Comparison of ENCODE assay signal across 10 cellular contexts in genomic region chr19:39297931-39298634, GRCh38. TPM values are rescaled to one million over a fixed set of nuclear protein-coding genes. Genes with fewer than 3 reads are reported as not detected.
DNase-seq lines count a peak whose midpoint lies in the region; ATAC-seq, FAIRE-seq and TF ChIP-seq lines count a peak whose summit lies in the region.
"Had no signal": no experiment of that assay in that cellular context is flagged by ENCODE, and none has a peak within 500 bp of the region (broad histone marks: within the 10 kb centered on the region; RNA-seq: fewer than 3 reads in every experiment).

No MANE protein-coding gene starts in this region.

- TF ChIP-seq POLR2A in A549 (IDR thresholded peaks at IDR 0.05; ENCODE audit: low read length): no peak

- H3K27ac ChIP-seq in A549 (no peak overlapping the region), lung (ENCODE audit: low read depth in 1 of 2, low read length in 1 of 2) (no peak overlapping the region)

- H3K4me3 Mint-ChIP-seq in WTC11: no peak overlapping the region

- H3K9me3 ChIP-seq in A549: no peaks in the 10 kb centered on the region
- H3K9me3 ChIP-seq in lung (ENCODE audit: control insufficient read depth in 2 of 2, insufficient read depth in 1 of 2, low read length in 1 of 2): peaks cover 0 to 1% of the 10 kb centered on the region in 2 donors

- 73% methylated on average over 17 of the region's 17 CpGs for WGBS in A549 (ENCODE audit: missing lambda C conversion rate)
- 51 to 63% methylated on average over 17 of the region's 17 CpGs for WGBS in lung, 2 donors

- H3K36me3 Mint-ChIP-seq in WTC11: no peaks in the 10 kb centered on the region

- FAIRE-seq in A549 (lab: Jason Lieb, UNC): no peak
- FAIRE-seq in urothelium cell line (lab: Jason Lieb, UNC): no peak
- FAIRE-seq: endothelial cell of umbilical vein had no signal

- no peak for TF ChIP-seq RAD21 in A549 (conservative IDR thresholded peaks at IDR 0.05 in 1 of 2, IDR thresholded peaks at IDR 0.05 in 1 of 2)

- H3K27me3 ChIP-seq in lung (ENCODE audit: control insufficient read depth, insufficient read depth): no peaks in the 10 kb centered on the region

- no peak overlapping the region for H3K27ac Mint-ChIP-seq in WTC11

- H3K4me1 ChIP-seq in A549 (no peaks in the 10 kb centered on the region; the same call in 1 of the 3 replicates), lung (ENCODE audit: control insufficient read depth in 2 of 2, insufficient read depth in 2 of 2, low read length in 2 of 2) (no peaks in the 10 kb centered on the region)

- peaks cover 11% of the 10 kb centered on the region for H3K27me3 Mint-ChIP-seq in WTC11 (ENCODE audit: low read depth)

- H3K9me3 Mint-ChIP-seq in WTC11: no peaks in the 10 kb centered on the region

- POLR2A ChIA-PET in A549 (lab: Yijun Ruan, JAX): no interaction called here
- POLR2A ChIA-PET in WTC11 (lab: Charles Lee): no interaction called here

- TF ChIP-seq CTCF in A549 (IDR thresholded peaks at IDR 0.05) (no peak), WTC11 (IDR thresholded peaks at IDR 0.05) (no peak), lung (IDR thresholded peaks at IDR 0.05; ENCODE audit: control extremely low read depth, extremely low read depth) (no peak)

- H3K36me3 ChIP-seq in lung (ENCODE audit: control insufficient read depth in 2 of 2, insufficient read depth in 2 of 2, low read length in 2 of 2): no peaks in the 10 kb centered on the region

- DNase-seq in A549 (ENCODE audit: low read depth in 1 of 2, low spot score in 1 of 2): no peak
- no peak for DNase-seq in WTC11 (ENCODE audit: low spot score)
- peak; percentile 77 for DNase-seq in activated effector memory CD4-positive, alpha-beta T cell treated with anti-CD3 and anti-CD28 coated beads, Interleukin-2, amount 50 U/mL, for 16 hours
- no peak for DNase-seq in lung (ENCODE audit: low spot score)
- DNase-seq in superior temporal gyrus (ENCODE audit: extremely low spot score): no peak
- no peak for DNase-seq in urothelium cell line (ENCODE audit: low spot score)
- DNase-seq: NCI-H1694 treated with DMSO at 0.1 percent for 48 hours had no signal

- no peak overlapping the region for H3K4me2 ChIP-seq in A549

- CTCF ChIA-PET in A549 (lab: Yijun Ruan, JAX): interaction anchor here (0.6 to 1.2 kb wide), 4 partner anchors 13 to 235 kb away, joined by 3 to 4 read pairs (median 4); partner anchors contain the start of gene EID2B
- CTCF ChIA-PET in WTC11 (lab: Charles Lee): no interaction called here

- peaks cover 2% of the 10 kb centered on the region; the same call in 1 of the 2 replicates for H3K4me1 Mint-ChIP-seq in WTC11

- H3K4me3 ChIP-seq in A549 (no peak overlapping the region), lung (no peak overlapping the region)

- TF ChIP-seq EP300 in A549 (IDR thresholded peaks at IDR 0.05): no peak

- ATAC-seq in A549 (peak; percentile 40 to 48; a peak in 4 of 6 replicates), WTC11 (peak; percentile 61), lung (ENCODE audit: insufficient read depth, low FRiP score) (peak; percentile 41), GM18867 (IDR thresholded peaks at IDR 0.05; ENCODE audit: unreplicated experiment) (no peak), HG02571 (IDR thresholded peaks at IDR 0.05; ENCODE audit: unreplicated experiment) (no peak)

TF ChIP-seq in A549, 52 proteins besides CTCF, POLR2A, EP300 and RAD21 (continues in another document):
- TF ChIP-seq, protein P1, sequence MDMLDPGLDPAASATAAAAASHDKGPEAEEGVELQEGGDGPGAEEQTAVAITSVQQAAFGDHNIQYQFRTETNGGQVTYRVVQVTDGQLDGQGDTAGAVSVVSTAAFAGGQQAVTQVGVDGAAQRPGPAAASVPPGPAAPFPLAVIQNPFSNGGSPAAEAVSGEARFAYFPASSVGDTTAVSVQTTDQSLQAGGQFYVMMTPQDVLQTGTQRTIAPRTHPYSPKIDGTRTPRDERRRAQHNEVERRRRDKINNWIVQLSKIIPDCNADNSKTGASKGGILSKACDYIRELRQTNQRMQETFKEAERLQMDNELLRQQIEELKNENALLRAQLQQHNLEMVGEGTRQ (IDR thresholded peaks at IDR 0.05): no peak
- TF ChIP-seq MAX (IDR thresholded peaks at IDR 0.05) (no peak), EHMT2 (IDR thresholded peaks at IDR 0.05; ENCODE audit: low read depth) (no peak), CBX2 (IDR thresholded peaks at IDR 0.05; ENCODE audit: borderline replicate concordance, low read depth) (no peak), NR3C1 (IDR thresholded peaks at IDR 0.05) (no peak)

TF ChIP-seq in WTC11, 78 proteins besides CTCF, POLR2A, EP300 and RAD21:
- TF ChIP-seq RORB (CRISPR knock-in tag; IDR thresholded peaks at IDR 0.05) (no peak), TEAD1 (CRISPR knock-in tag; IDR thresholded peaks at IDR 0.05) (no peak), GRHL2 (CRISPR knock-in tag; IDR thresholded peaks at IDR 0.05; ENCODE audit: insufficient replicate concordance, severe bottlenecking) (no peak)
- TF ChIP-seq, protein P2, sequence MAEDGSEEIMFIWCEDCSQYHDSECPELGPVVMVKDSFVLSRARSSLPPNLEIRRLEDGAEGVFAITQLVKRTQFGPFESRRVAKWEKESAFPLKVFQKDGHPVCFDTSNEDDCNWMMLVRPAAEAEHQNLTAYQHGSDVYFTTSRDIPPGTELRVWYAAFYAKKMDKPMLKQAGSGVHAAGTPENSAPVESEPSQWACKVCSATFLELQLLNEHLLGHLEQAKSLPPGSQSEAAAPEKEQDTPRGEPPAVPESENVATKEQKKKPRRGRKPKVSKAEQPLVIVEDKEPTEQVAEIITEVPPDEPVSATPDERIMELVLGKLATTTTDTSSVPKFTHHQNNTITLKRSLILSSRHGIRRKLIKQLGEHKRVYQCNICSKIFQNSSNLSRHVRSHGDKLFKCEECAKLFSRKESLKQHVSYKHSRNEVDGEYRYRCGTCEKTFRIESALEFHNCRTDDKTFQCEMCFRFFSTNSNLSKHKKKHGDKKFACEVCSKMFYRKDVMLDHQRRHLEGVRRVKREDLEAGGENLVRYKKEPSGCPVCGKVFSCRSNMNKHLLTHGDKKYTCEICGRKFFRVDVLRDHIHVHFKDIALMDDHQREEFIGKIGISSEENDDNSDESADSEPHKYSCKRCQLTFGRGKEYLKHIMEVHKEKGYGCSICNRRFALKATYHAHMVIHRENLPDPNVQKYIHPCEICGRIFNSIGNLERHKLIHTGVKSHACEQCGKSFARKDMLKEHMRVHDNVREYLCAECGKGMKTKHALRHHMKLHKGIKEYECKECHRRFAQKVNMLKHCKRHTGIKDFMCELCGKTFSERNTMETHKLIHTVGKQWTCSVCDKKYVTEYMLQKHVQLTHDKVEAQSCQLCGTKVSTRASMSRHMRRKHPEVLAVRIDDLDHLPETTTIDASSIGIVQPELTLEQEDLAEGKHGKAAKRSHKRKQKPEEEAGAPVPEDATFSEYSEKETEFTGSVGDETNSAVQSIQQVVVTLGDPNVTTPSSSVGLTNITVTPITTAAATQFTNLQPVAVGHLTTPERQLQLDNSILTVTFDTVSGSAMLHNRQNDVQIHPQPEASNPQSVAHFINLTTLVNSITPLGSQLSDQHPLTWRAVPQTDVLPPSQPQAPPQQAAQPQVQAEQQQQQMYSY (CRISPR knock-in tag; IDR thresholded peaks at IDR 0.05): no peak

RNA-seq across cellular contexts. Expression of gene IFNL1, which starts 1.9 kb away (rescaled TPM):
- polyA plus RNA-seq in A549 (2011; rRNA removed) (not detected in 2 replicates), A549 (2017; fragmentation: RNase III; extraction: RNeasy Plus Mini Kit Qiagen cat#74134 plus additional on column Dnase treatment) (not detected in 3 replicates), lung (under 1 TPM in 1 of 2 donors, not detected in 1; 0.17 TPM)
- not detected in 2 replicates for polyA plus RNA-seq in A549 (2012; cell fraction: cytosol; rRNA removed)
- not detected in 2 replicates for polyA plus RNA-seq in A549 (2012; cell fraction: nucleus; rRNA removed)
- not detected in 2 replicates for polyA minus RNA-seq in A549 (2011; rRNA and poly(A)+ RNA removed)
- total RNA-seq in WTC11 (2021) (not detected in 3 replicates), lung (not detected)
- total RNA-seq: endothelial cell of umbilical vein had no signal
- polyA plus RNA-seq: endothelial cell of umbilical vein had no signal

RNA-seq across cellular contexts. Expression of gene LRFN1, which starts 22.6 kb away (rescaled TPM):
- polyA plus RNA-seq in A549 (2011; rRNA removed) (1.1 and 1.6 TPM in 2 replicates), A549 (2017; fragmentation: RNase III; extraction: RNeasy Plus Mini Kit Qiagen cat#74134 plus additional on column Dnase treatment) (7.9 to 9.1 TPM (median 8.7 TPM) in 3 replicates), lung (1 to 10 TPM; 1.2 to 3.6 TPM)
- polyA plus RNA-seq in A549 (2012; cell fraction: cytosol; rRNA removed): 7.2 and 11.0 TPM in 2 replicates
- 12.3 and 15.7 TPM in 2 replicates for polyA plus RNA-seq in A549 (2012; cell fraction: nucleus; rRNA removed)
- 1.2 and 2.0 TPM in 2 replicates for polyA minus RNA-seq in A549 (2011; rRNA and poly(A)+ RNA removed)
- total RNA-seq in WTC11 (2021) (7.1 to 8.5 TPM (median 8.1 TPM) in 3 replicates), lung (1 to 10 TPM; 1.6 to 2.2 TPM)

RNA-seq across cellular contexts. Expression of gene IFNL2, which starts 29.9 kb away (rescaled TPM):
- not detected in 2 replicates for polyA plus RNA-seq in A549 (2011; rRNA removed)
- 0.12 TPM in 1 of 2 replicates, not detected in the other for polyA plus RNA-seq in A549 (2012; cell fraction: cytosol; rRNA removed)
- polyA plus RNA-seq in A549 (2012; cell fraction: nucleus; rRNA removed): 0.14 TPM in 1 of 2 replicates, not detected in the other
- not detected in 3 replicates for polyA plus RNA-seq in A549 (2017; fragmentation: RNase III; extraction: RNeasy Plus Mini Kit Qiagen cat#74134 plus additional on column Dnase treatment)
- not detected in 2 replicates for polyA minus RNA-seq in A549 (2011; rRNA and poly(A)+ RNA removed)
- not detected in 3 replicates for total RNA-seq in WTC11 (2021)
- not detected for total RNA-seq in lung
- not detected for polyA plus RNA-seq in lung
- total RNA-seq: endothelial cell of umbilical vein had no signal
- polyA plus RNA-seq: endothelial cell of umbilical vein had no signal

RNA-seq across cellular contexts. Expression of gene GMFG, which starts 37.8 kb away (rescaled TPM):
- 0.37 TPM in 1 of 2 replicates, not detected in the other for polyA plus RNA-seq in A549 (2011; rRNA removed)
- polyA plus RNA-seq in A549 (2012; cell fraction: cytosol; rRNA removed): 0.08 and 0.12 TPM in 2 replicates
- not detected in 2 replicates for polyA plus RNA-seq in A549 (2012; cell fraction: nucleus; rRNA removed)
- 0.47 TPM in 1 of 3 replicates, not detected in the others for polyA plus RNA-seq in A549 (2017; fragmentation: RNase III; extraction: RNeasy Plus Mini Kit Qiagen cat#74134 plus additional on column Dnase treatment)
- not detected in 2 replicates for polyA minus RNA-seq in A549 (2011; rRNA and poly(A)+ RNA removed)
- 0.96 to 1.8 TPM (median 1.4 TPM) in 3 replicates for total RNA-seq in WTC11 (2021)
- total RNA-seq in lung: 100 to 1,000 TPM in 1 of 2 donors, 10 to 100 TPM in 1; 38.4 to 110 TPM
- 100 to 1,000 TPM; 192 to 317 TPM for polyA plus RNA-seq in lung

RNA-seq across cellular contexts. Expression of gene SAMD4B, which starts 44.1 kb away (rescaled TPM):
- polyA plus RNA-seq in A549 (2011; rRNA removed) (82.1 and 101 TPM in 2 replicates), A549 (2017; fragmentation: RNase III; extraction: RNeasy Plus Mini Kit Qiagen cat#74134 plus additional on column Dnase treatment) (113 to 118 TPM (median 116 TPM) in 3 replicates), lung (100 to 1,000 TPM in 1 of 2 donors, 10 to 100 TPM in 1; 82.5 to 103 TPM)
- 180 and 241 TPM in 2 replicates for polyA plus RNA-seq in A549 (2012; cell fraction: cytosol; rRNA removed)
- 350 and 382 TPM in 2 replicates for polyA plus RNA-seq in A549 (2012; cell fraction: nucleus; rRNA removed)
- polyA minus RNA-seq in A549 (2011; rRNA and poly(A)+ RNA removed): 102 and 120 TPM in 2 replicates
- total RNA-seq in WTC11 (2021) (148 to 164 TPM (median 150 TPM) in 3 replicates), lung (10 to 100 TPM; 77.6 to 91.1 TPM)

Comparison
In these comparisons a context has a peak if more than half of its experiments do, and no peak if none do; other contexts are left out.
1. ATAC-seq: peak in A549 (2 of 2), WTC11 (single experiment) and lung (single experiment); none in GM18867 (single experiment) and HG02571 (single experiment).